Comparison of ENCODE assay signal across 19 cellular contexts in the genomic region with DNA sequence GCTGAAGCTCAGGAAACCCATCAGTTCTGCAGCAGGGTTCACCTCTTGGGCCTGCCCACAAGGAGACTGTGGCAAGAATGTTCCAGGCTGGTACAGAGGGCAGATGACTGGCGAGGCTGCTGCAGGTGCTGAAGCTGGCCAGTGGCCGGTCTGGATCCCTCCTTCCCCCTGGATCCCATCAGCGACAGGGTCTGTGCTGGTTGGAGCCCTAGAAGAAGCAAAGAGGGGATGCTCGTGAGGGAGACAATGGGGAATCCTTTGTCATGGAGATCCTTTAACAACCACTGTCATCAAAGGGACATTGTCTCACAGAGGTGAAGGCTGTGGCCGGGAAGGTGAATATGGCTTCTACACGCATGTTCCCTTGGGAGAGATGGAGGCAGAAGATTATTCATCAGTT.
DNase-seq lines count a peak whose midpoint lies in the region; ATAC-seq lines count a peak whose summit lies in the region.
"Had no signal": no experiment of that assay in that cellular context is flagged by ENCODE, and none has a peak within 500 bp of the region (broad histone marks: within the 10 kb centered on the region; RNA-seq: fewer than 3 reads in every experiment).

No MANE protein-coding gene starts in this region.

- DNase-seq in ELF-1 (ENCODE audit: low read depth, low spot score) (peak; percentile 40), NT2/D1 (ENCODE audit: low read depth, low spot score) (peak; percentile 46), iPS-NIHi7 (ENCODE audit: extremely low spot score) (peak; percentile 15), trophoblast cell (no peak), activated T-cell treated with anti-CD3 and anti-CD28 coated beads for 4 hours (no peak)
- no peak for DNase-seq in stimulated activated CD4-positive, alpha-beta T cell treated with anti-CD3 and anti-CD28 coated beads, Interleukin-1b, Interleukin-23, amount 100 ng/mL, for 48 hours
- DNase-seq: AML-193; Caco-2; CD4-positive, alpha-beta T cell; DMS153; DMS79; GF-D8; GOT3; HCEC 1CT; IMR-90 had no signal

- H4K91ac ChIP-seq in trophoblast cell (ENCODE audit: low read depth, low read length): peak overlapping the region; percentile 22

- H3K27me3 ChIP-seq in NT2/D1 (ENCODE audit: insufficient read depth, insufficient read length) (no peaks in the 10 kb centered on the region), trophoblast cell (ENCODE audit: insufficient read depth, low read length) (no peaks in the 10 kb centered on the region)

- no peak for ATAC-seq in HG03521 (IDR thresholded peaks at IDR 0.05; ENCODE audit: unreplicated experiment)
- ATAC-seq: A549 had no signal

- H4K12ac ChIP-seq in trophoblast cell (ENCODE audit: low read depth, low read length): no peak overlapping the region

- H3K4me1 ChIP-seq in NT2/D1 (ENCODE audit: insufficient read depth, insufficient read length): peaks cover 10% of the 10 kb centered on the region
- peaks cover 0 to 6% of the 10 kb centered on the region in 2 experiments for H3K4me1 ChIP-seq in trophoblast cell (ENCODE audit: control insufficient read depth in 1 of 2, insufficient read depth in 2 of 2, low read length in 2 of 2)
- H3K4me1 ChIP-seq: A549, Caco-2 had no signal

- H4K8ac ChIP-seq in trophoblast cell (ENCODE audit: low read depth, low read length): no peak overlapping the region

- no peak overlapping the region for H2BK5ac ChIP-seq in trophoblast cell (ENCODE audit: low read depth, low read length, poor library complexity)

- no peak overlapping the region for H3K9ac ChIP-seq in NT2/D1 (ENCODE audit: insufficient read length, low read depth)
- no peak overlapping the region for H3K9ac ChIP-seq in trophoblast cell (ENCODE audit: low read length)

- no peak overlapping the region for H3K18ac ChIP-seq in trophoblast cell (ENCODE audit: low read length)

- WGBS in trophoblast cell (ENCODE audit: extremely low coverage, insufficient coverage, insufficient read length): no CpG with 5 or more reads among the region's 6 CpGs

- no peak overlapping the region for H2BK120ac ChIP-seq in trophoblast cell (ENCODE audit: insufficient read depth, low read length, poor library complexity)

- H3K23ac ChIP-seq in trophoblast cell (ENCODE audit: low read length): no peak overlapping the region

- H2AFZ ChIP-seq in trophoblast cell (ENCODE audit: insufficient read depth, low read length, poor library complexity): no peak overlapping the region

- H2BK12ac ChIP-seq in trophoblast cell (ENCODE audit: low read length): peak overlapping the region; percentile 17

- no peak overlapping the region for H3K27ac ChIP-seq in trophoblast cell (ENCODE audit: low read depth, low read length)
- H3K27ac ChIP-seq: 22Rv1, A549, C4-2B had no signal

- H3K9me3 ChIP-seq in NT2/D1 (ENCODE audit: insufficient read depth, low read length): no peaks in the 10 kb centered on the region
- H3K9me3 ChIP-seq in trophoblast cell (ENCODE audit: insufficient read depth, low read depth, low read length): no peaks in the 10 kb centered on the region
- H3K9me3 ChIP-seq: A549, Caco-2 had no signal

- H3K4me3 ChIP-seq in NT2/D1 (ENCODE audit: insufficient read length, low read depth) (no peak overlapping the region), trophoblast cell (ENCODE audit: low read depth, low read length) (no peak overlapping the region)
- H3K4me3 ChIP-seq: A549 had no signal

- no peak overlapping the region for H3K14ac ChIP-seq in trophoblast cell (ENCODE audit: low read length)

- no peaks in the 10 kb centered on the region for H3K79me2 ChIP-seq in trophoblast cell (ENCODE audit: control insufficient read depth, insufficient read depth, low read length, poor library complexity)

- no peak overlapping the region for H3K4ac ChIP-seq in trophoblast cell (ENCODE audit: low read depth, low read length)

- H2AK5ac ChIP-seq in trophoblast cell (ENCODE audit: low read length): no peak overlapping the region

- H3K36me3 ChIP-seq in NT2/D1 (ENCODE audit: insufficient read depth, insufficient read length, low read length): no peaks in the 10 kb centered on the region
- no peaks in the 10 kb centered on the region for H3K36me3 ChIP-seq in trophoblast cell (ENCODE audit: control insufficient read depth in 1 of 2, insufficient read depth in 2 of 2, low read length in 2 of 2)

- no peak overlapping the region for H3K4me2 ChIP-seq in trophoblast cell (ENCODE audit: low read length)
- H3K4me2 ChIP-seq: A549 had no signal

- H3K79me1 ChIP-seq in trophoblast cell (ENCODE audit: low read length): no peaks in the 10 kb centered on the region

Comparison
In these comparisons a context has a peak if more than half of its experiments do, and no peak if none do; other contexts are left out.
1. DNase-seq: peak in ELF-1 (single experiment), NT2/D1 (single experiment) and iPS-NIHi7 (single experiment); none in trophoblast cell (0 of 2), stimulated activated CD4-positive, alpha-beta T cell treated with anti-CD3 and anti-CD28 coated beads, Interleukin-1b, Interleukin-23, amount 100 ng/mL, for 48 hours (single experiment) and activated T-cell treated with anti-CD3 and anti-CD28 coated beads for 4 hours (single experiment).